In genomic region chrX:24055043-24055356, GRCh38 we compare ENCODE assay signal across 8 cellular contexts. TPM values are rescaled to one million over a fixed set of nuclear protein-coding genes. Genes with fewer than 3 reads are reported as not detected.
DNase-seq lines count a peak whose midpoint lies in the region; ATAC-seq and TF ChIP-seq lines count a peak whose summit lies in the region.

No MANE protein-coding gene starts in this region.

- POLR2A ChIA-PET in CD8-positive, alpha-beta memory T cell (lab: Charles Lee): interaction anchor here (0.6 to 2.8 kb wide), 11 partner anchors 21 to 410 kb away, joined by 3 to 43 read pairs (median 8); partner anchors contain the start of genes ACOT9, APOO, CXorf58 and KLHL15
- POLR2A ChIA-PET in HEK293 (lab: Yijun Ruan, JAX) (interaction anchor here (0.6 to 2.8 kb wide), 19 partner anchors 8 to 271 kb away, joined by 3 to 66 read pairs (median 5); partner anchors contain the start of genes APOO, CXorf58, KLHL15 and SAT1), WTC11 (lab: Charles Lee) (interaction anchor here (0.6 to 3.2 kb wide), 7 partner anchors 9 to 148 kb away, joined by 3 to 18 read pairs (median 6); partner anchors contain the start of gene KLHL15)

- H3K4me1 ChIP-seq in CD8-positive, alpha-beta memory T cell (ENCODE audit: insufficient read depth, low read length): peaks cover 7% of the 10 kb centered on the region
- no peaks in the 10 kb centered on the region for H3K4me1 ChIP-seq in HEK293 (ENCODE audit: control insufficient read depth, insufficient read depth, low read length)

- H3K4me3 Mint-ChIP-seq in CD8-positive, alpha-beta memory T cell: peak overlapping the region in 1 of 7 donors; percentile 95
- H3K4me3 Mint-ChIP-seq in WTC11: no peak overlapping the region

- no peaks in the 10 kb centered on the region for H3K27me3 Mint-ChIP-seq in CD8-positive, alpha-beta memory T cell
- H3K27me3 Mint-ChIP-seq in WTC11 (ENCODE audit: low read depth): no peaks in the 10 kb centered on the region

- peak overlapping the region; percentile 90 for H3K4me3 ChIP-seq in CD8-positive, alpha-beta memory T cell (ENCODE audit: low read length)
- no peak overlapping the region for H3K4me3 ChIP-seq in HEK293 (ENCODE audit: low read depth, low read length)

- TF ChIP-seq CTCF in HEK293 (tag by site-specific recombination; IDR thresholded peaks at IDR 0.05) (no peak), WTC11 (IDR thresholded peaks at IDR 0.05) (no peak)

- intact Hi-C loops in left colon (cut with DNase I, micrococcal nuclease): no loop called here

- ATAC-seq in WTC11: peak; percentile 5; the same call in 1 of the 2 replicates
- peak; percentile 26 for ATAC-seq in left colon
- ATAC-seq in HG03196 (IDR thresholded peaks at IDR 0.05; ENCODE audit: unreplicated experiment): no peak

- H3K9me3 ChIP-seq in CD8-positive, alpha-beta memory T cell (ENCODE audit: low read length): no peaks in the 10 kb centered on the region
- H3K9me3 ChIP-seq in HEK293 (ENCODE audit: control insufficient read depth, insufficient read depth, low read depth, low read length): no peaks in the 10 kb centered on the region

- peak overlapping the region; percentile 90 for H3K27ac ChIP-seq in CD8-positive, alpha-beta memory T cell (ENCODE audit: low read depth, low read length)
- peak overlapping the region; percentile 98 for H3K27ac ChIP-seq in HEK293 (ENCODE audit: extremely low read depth, low read depth, low read length)

- H3K36me3 ChIP-seq in CD8-positive, alpha-beta memory T cell (ENCODE audit: insufficient read depth, low read length): no peaks in the 10 kb centered on the region
- H3K36me3 ChIP-seq in HEK293 (ENCODE audit: control insufficient read depth in 2 of 2, insufficient read depth in 1 of 2, low read length in 2 of 2): peaks cover 28 to 36% of the 10 kb centered on the region in 2 experiments

- no peaks in the 10 kb centered on the region for H3K9me3 Mint-ChIP-seq in CD8-positive, alpha-beta memory T cell
- H3K9me3 Mint-ChIP-seq in WTC11: no peaks in the 10 kb centered on the region

- H3K4me1 Mint-ChIP-seq in CD8-positive, alpha-beta memory T cell: peaks cover 11 to 21% (median 13%) of the 10 kb centered on the region in 3 donors
- no peaks in the 10 kb centered on the region for H3K4me1 Mint-ChIP-seq in WTC11

- CTCF ChIA-PET in CD8-positive, alpha-beta memory T cell (lab: Charles Lee): interaction anchor here (0.8 to 4.6 kb wide), 12 partner anchors 11 to 424 kb away, joined by 3 to 47 read pairs (median 6); partner anchors contain the start of genes APOO, CXorf58, KLHL15 and SAT1
- CTCF ChIA-PET in HEK293 (lab: Yijun Ruan, JAX) (interaction anchor here (0.5 to 2.8 kb wide), 26 partner anchors 10 to 1092 kb away, joined by 3 to 18 read pairs (median 5); partner anchors contain the start of genes APOO and CXorf58), WTC11 (lab: Charles Lee) (interaction anchor here (0.7 to 3.1 kb wide), 14 partner anchors 13 to 1089 kb away, joined by 3 to 48 read pairs (median 6); partner anchors contain the start of genes APOO and CXorf58)

- DNase-seq in CD8-positive, alpha-beta memory T cell: no peak
- no peak for DNase-seq in WTC11 (ENCODE audit: low spot score)
- no peak for DNase-seq in left colon
- DNase-seq in ureter (ENCODE audit: low spot score): peak; percentile 44
- no peak for DNase-seq in NCI-H526 treated with DMSO at 0.1 percent for 48 hours (lab: John Stamatoyannopoulos, UW)
- DNase-seq in NOMO-1 (lab: John Stamatoyannopoulos, UW; ENCODE audit: unreplicated experiment in 2 of 2): no peak

- H3K27me3 ChIP-seq in CD8-positive, alpha-beta memory T cell (ENCODE audit: insufficient read depth, low read length, poor library complexity, severe bottlenecking): no peaks in the 10 kb centered on the region

- H3K36me3 Mint-ChIP-seq in CD8-positive, alpha-beta memory T cell: peaks cover 0 to 29% (median 11%) of the 10 kb centered on the region in 3 donors
- peaks cover 25% of the 10 kb centered on the region for H3K36me3 Mint-ChIP-seq in WTC11

- peak overlapping the region in 2 of 8 donors; percentile 99 to 100 for H3K27ac Mint-ChIP-seq in CD8-positive, alpha-beta memory T cell
- no peak overlapping the region for H3K27ac Mint-ChIP-seq in WTC11

TF ChIP-seq in HEK293, 187 proteins besides CTCF, POLR2A, EP300 and RAD21:
- TF ChIP-seq ZNF394 (tag by site-specific recombination; IDR thresholded peaks at IDR 0.05; ENCODE audit: borderline replicate concordance): 0 out of 2 replicates have a peak, but pooled peaks have one; percentile 18
- no peak for TF ChIP-seq RBAK (tag by site-specific recombination; IDR thresholded peaks at IDR 0.05)
- no peak for TF ChIP-seq KLF8 (tag by site-specific recombination; IDR thresholded peaks at IDR 0.05)
- TF ChIP-seq ZNF704 (tag by site-specific recombination; IDR thresholded peaks at IDR 0.05): no peak
- peak; percentile 5; the same call in 1 of the 2 replicates for TF ChIP-seq YY2 (tag by site-specific recombination; IDR thresholded peaks at IDR 0.05)
- no peak for TF ChIP-seq HOXD13 (CRISPR knock-in tag; IDR thresholded peaks at IDR 0.05; ENCODE audit: borderline replicate concordance)
- TF ChIP-seq PRDM1 (tag by site-specific recombination; IDR thresholded peaks at IDR 0.05): no peak

TF ChIP-seq in WTC11, 78 proteins besides CTCF, POLR2A, EP300 and RAD21:
- TF ChIP-seq ZBTB43 (CRISPR knock-in tag; IDR thresholded peaks at IDR 0.05): 0 out of 2 replicates have a peak, but pooled peaks have one; percentile 35
- no peak for TF ChIP-seq E2F4 (CRISPR knock-in tag; IDR thresholded peaks at IDR 0.05; ENCODE audit: borderline replicate concordance, low read depth)

RNA-seq across cellular contexts. Expression of gene EIF2S3, which starts 0.2 kb away (rescaled TPM):
- 100 to 1,000 TPM; 259 to 277 TPM for total RNA-seq in CD8-positive, alpha-beta memory T cell
- 95.6 TPM for polyA plus RNA-seq in CD8-positive, alpha-beta memory T cell
- 251 to 299 TPM (median 264 TPM) in 3 replicates for total RNA-seq in WTC11 (2021)
- total RNA-seq in left colon: 100 to 1,000 TPM; 136 to 137 TPM
- 215 TPM for total RNA-seq in ureter

RNA-seq across cellular contexts. Expression of gene KLHL15, which starts 28.0 kb away (rescaled TPM):
- 1 to 10 TPM; 8.6 to 8.7 TPM for total RNA-seq in CD8-positive, alpha-beta memory T cell
- 3.6 TPM for polyA plus RNA-seq in CD8-positive, alpha-beta memory T cell
- 6.6 to 7.4 TPM (median 7.2 TPM) in 3 replicates for total RNA-seq in WTC11 (2021)
- total RNA-seq in left colon: 1 to 10 TPM; 2.9 to 3.7 TPM
- 7.8 TPM for total RNA-seq in ureter
